In genomic region chr3:107690522-107691138, GRCh38 we compare ENCODE assay signal across 8 cellular contexts.
DNase-seq lines count a peak whose midpoint lies in the region; TF ChIP-seq lines count a peak whose summit lies in the region.

No MANE protein-coding gene starts in this region.

- no peak overlapping the region for H3K4me3 ChIP-seq in fibroblast of mammary gland (ENCODE audit: control insufficient read depth, low read depth, low read length)

- DNase-seq in COLO829 (ENCODE audit: low spot score) = peak; percentile 66
- DNase-seq in GM20000 (ENCODE audit: low spot score) = peak; percentile 35
- DNase-seq in LoVo (ENCODE audit: low spot score) = peak; percentile 37
- DNase-seq in SKM-1 (lab: John Stamatoyannopoulos, UW; ENCODE audit: unreplicated experiment) = peak; percentile 3
- peak; percentile 75 for DNase-seq in fibroblast of mammary gland (ENCODE audit: low read depth)
- peak; percentile 84 for DNase-seq in pons (ENCODE audit: low spot score)
- no peak for DNase-seq in stimulated activated CD4-positive, alpha-beta T cell treated with anti-CD3 and anti-CD28 coated beads, Interleukin-2, amount 100 ng/mL, for 24 hours
- no peak for DNase-seq in UCSD-AML1 (lab: John Stamatoyannopoulos, UW; ENCODE audit: unreplicated experiment)

- TF ChIP-seq CTCF in GM20000 (IDR thresholded peaks at IDR 0.05; ENCODE audit: extremely low read depth, missing control alignments) = no peak
- peak; percentile 62 for TF ChIP-seq CTCF in fibroblast of mammary gland (conservative IDR thresholded peaks at IDR 0.05; ENCODE audit: control insufficient read depth, insufficient read depth, low read depth, low read length)

Comparison
In these comparisons a context has a peak if more than half of its experiments do, and no peak if none do; other contexts are left out.
1. DNase-seq: peak in COLO829 (single experiment), GM20000 (single experiment), LoVo (single experiment), SKM-1 (single experiment), fibroblast of mammary gland (single experiment) and pons (single experiment); none in stimulated activated CD4-positive, alpha-beta T cell treated with anti-CD3 and anti-CD28 coated beads, Interleukin-2, amount 100 ng/mL, for 24 hours (0 of 2) and UCSD-AML1 (single experiment).